Comparison of ENCODE assay signal across 24 cellular contexts in the genomic region with DNA sequence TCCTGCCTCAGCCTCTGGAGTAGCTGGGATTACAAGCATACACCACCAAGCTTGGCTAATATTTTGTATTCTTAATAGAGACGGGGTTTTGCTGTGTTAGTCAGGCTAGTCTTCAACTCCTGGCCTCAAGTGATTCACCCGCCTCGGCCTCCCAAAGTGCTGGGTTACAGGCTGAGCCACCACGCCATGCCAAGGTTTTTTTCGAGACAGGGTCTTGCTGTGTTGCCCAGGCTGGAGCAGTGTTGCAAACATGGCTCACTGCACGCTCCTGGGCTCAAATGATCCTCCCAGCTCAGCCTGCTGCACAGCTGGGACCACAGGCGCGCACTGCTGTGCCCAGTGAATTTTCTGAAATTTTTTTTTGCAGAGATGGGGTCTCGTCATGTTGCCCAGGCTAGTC. TPM values are rescaled to one million over a fixed set of nuclear protein-coding genes. Genes with fewer than 3 reads are reported as not detected.
DNase-seq lines count a peak whose midpoint lies in the region; ATAC-seq, FAIRE-seq and TF ChIP-seq lines count a peak whose summit lies in the region.
"Had no signal": no experiment of that assay in that cellular context is flagged by ENCODE, and none has a peak within 500 bp of the region (broad histone marks: within the 10 kb centered on the region; RNA-seq: fewer than 3 reads in every experiment).

No MANE protein-coding gene starts in this region.

- H3K4me1 ChIP-seq in PC-3 (ENCODE audit: insufficient read depth, low read length) (peaks cover 24% of the 10 kb centered on the region), astrocyte (ENCODE audit: insufficient read depth, low read length) (peaks cover 22% of the 10 kb centered on the region), left ventricle myocardium inferior (peaks cover 35% of the 10 kb centered on the region)
- H3K4me1 ChIP-seq: HAP-1 had no signal

- ATAC-seq in activated naive CD4-positive, alpha-beta T cell treated with anti-CD3 and anti-CD28 coated beads, Interleukin-2, amount 50 U/mL, for 72 hours: no peak
- peak; percentile 5; the same call in 1 of the 2 replicates for ATAC-seq in PC-3

- no peaks in the 10 kb centered on the region for H3K9me2 ChIP-seq in PC-3 (replicated peaks; ENCODE audit: low read length)

- peaks cover 9% of the 10 kb centered on the region for H3K79me2 ChIP-seq in PC-3 (ENCODE audit: low read length)
- H3K79me2 ChIP-seq in astrocyte (ENCODE audit: insufficient read depth, low read length): peaks cover 16% of the 10 kb centered on the region

- H4K20me1 ChIP-seq in PC-3 (ENCODE audit: low read length): no peaks in the 10 kb centered on the region
- no peaks in the 10 kb centered on the region for H4K20me1 ChIP-seq in astrocyte (ENCODE audit: insufficient read depth, low read length)

- no peak for FAIRE-seq in astrocyte (lab: Jason Lieb, UNC)
- FAIRE-seq: G401.6 had no signal

- TF ChIP-seq CTCF in PC-3 (conservative IDR thresholded peaks at IDR 0.05; ENCODE audit: low read depth, low read length) (no peak), astrocyte (IDR thresholded peaks at IDR 0.05; ENCODE audit: insufficient read depth, low read depth, low read length) (no peak), left ventricle myocardium inferior (IDR thresholded peaks at IDR 0.05; ENCODE audit: borderline replicate concordance) (no peak)

- H3K36me3 Mint-ChIP-seq in activated naive CD4-positive, alpha-beta T cell treated with anti-CD3 and anti-CD28 coated beads for 36 hours (ENCODE audit: low read depth): peaks cover 36% of the 10 kb centered on the region
- peaks cover 10 to 16% of the 10 kb centered on the region in 2 donors for H3K36me3 Mint-ChIP-seq in activated naive CD4-positive, alpha-beta T cell treated with anti-CD3 and anti-CD28 coated beads, Interleukin-2, amount 50 U/mL, for 72 hours
- peaks cover 12% of the 10 kb centered on the region for H3K36me3 Mint-ChIP-seq in astrocyte (ENCODE audit: low read depth, unreplicated experiment)
- peaks cover 45% of the 10 kb centered on the region for H3K36me3 Mint-ChIP-seq in T-helper 2 cell treated with Interferon-gamma antibody and Interleukin-4, amounts not matched to agents 5 μg/mL and 100 μg/mL, for 36 hours (ENCODE audit: low read depth)

- peaks cover 10% of the 10 kb centered on the region for H3K36me3 ChIP-seq in PC-3 (ENCODE audit: low read depth, low read length)
- H3K36me3 ChIP-seq in astrocyte (ENCODE audit: insufficient read depth, low read length): peaks cover 17% of the 10 kb centered on the region
- H3K36me3 ChIP-seq in left ventricle myocardium inferior: peaks cover 50% of the 10 kb centered on the region

- CTCF ChIA-PET in activated naive CD4-positive, alpha-beta T cell treated with anti-CD3 and anti-CD28 coated beads for 36 hours (lab: Charles Lee): interaction anchor here (0.7 to 6.6 kb wide), 6 partner anchors 12 to 184 kb away, joined by 3 to 92 read pairs (median 4); no protein-coding TSS in a partner anchor
- CTCF ChIA-PET in PC-3 (lab: Charles Lee): interaction anchor here (0.6 kb wide), 1 partner anchor 13 kb away, joined by 5 read pairs; a partner anchor contains a TSS

- H3K27me3 ChIP-seq in PC-3 (ENCODE audit: low read length) (no peaks in the 10 kb centered on the region), astrocyte (ENCODE audit: insufficient read depth, low read length) (no peaks in the 10 kb centered on the region), left ventricle myocardium inferior (ENCODE audit: low read depth) (no peaks in the 10 kb centered on the region)
- H3K27me3 ChIP-seq: BLaER1 had no signal

- H3K4me1 Mint-ChIP-seq in activated naive CD4-positive, alpha-beta T cell treated with anti-CD3 and anti-CD28 coated beads for 36 hours (ENCODE audit: low read depth): peaks cover 28% of the 10 kb centered on the region
- peaks cover 17% of the 10 kb centered on the region for H3K4me1 Mint-ChIP-seq in astrocyte (ENCODE audit: low read depth, unreplicated experiment)
- H3K4me1 Mint-ChIP-seq in T-helper 2 cell treated with Interferon-gamma antibody and Interleukin-4, amounts not matched to agents 5 μg/mL and 100 μg/mL, for 36 hours (ENCODE audit: low read depth): peaks cover 41% of the 10 kb centered on the region

- H2AFZ ChIP-seq in PC-3 (ENCODE audit: low read length) (no peak overlapping the region), astrocyte (ENCODE audit: low read depth, low read length) (no peak overlapping the region)
- H2AFZ ChIP-seq: PC-9 had no signal

- H3K27ac ChIP-seq in PC-3 (ENCODE audit: low read length) (peak overlapping the region; percentile 49), astrocyte (ENCODE audit: low read depth, low read length) (no peak overlapping the region), left ventricle myocardium inferior (replicated peaks) (no peak overlapping the region)
- H3K27ac ChIP-seq: BLaER1, PC-9 had no signal

- intact Hi-C loops in activated naive CD4-positive, alpha-beta T cell treated with anti-CD3 and anti-CD28 coated beads for 36 hours (cut with micrococcal nuclease): no loop called here
- intact Hi-C loops in PC-3 (cut with micrococcal nuclease) (loop anchor here (5.0 kb wide), 1 partner anchor 176 kb away; a partner anchor contains a TSS), left ventricle myocardium inferior (cut with micrococcal nuclease) (no loop called here)

- H3F3A ChIP-seq in PC-3 (ENCODE audit: low read length, unreplicated experiment): no peaks in the 10 kb centered on the region

- BruUV-seq in PC-3 (replicated peaks; lab: Mats Ljungman, UMichigan): no TSS peak

- H3K4me3 ChIP-seq in PC-3 (ENCODE audit: low read length) (no peak overlapping the region), astrocyte (ENCODE audit: insufficient read depth, low read depth, low read length) (no peak overlapping the region), left ventricle myocardium inferior (no peak overlapping the region)
- H3K4me3 ChIP-seq: BLaER1, HAP-1, PC-9 had no signal

- H3K9ac ChIP-seq in PC-3 (ENCODE audit: low read length): no peak overlapping the region
- no peak overlapping the region for H3K9ac ChIP-seq in astrocyte (ENCODE audit: low read length)
- H3K9ac ChIP-seq: BLaER1 had no signal

- POLR2A ChIA-PET in PC-3 (lab: Charles Lee; ENCODE audit: unreplicated experiment): interaction anchor here (0.5 to 0.6 kb wide), 2 partner anchors 10 to 13 kb away, joined by 3 to 13 read pairs; a partner anchor contains a TSS

- H3K27me3 Mint-ChIP-seq in activated naive CD4-positive, alpha-beta T cell treated with anti-CD3 and anti-CD28 coated beads for 36 hours (ENCODE audit: low read depth): peaks cover 1% of the 10 kb centered on the region
- peaks cover 8% of the 10 kb centered on the region for H3K27me3 Mint-ChIP-seq in astrocyte (ENCODE audit: low read depth, unreplicated experiment)
- H3K27me3 Mint-ChIP-seq in T-helper 2 cell treated with Interferon-gamma antibody and Interleukin-4, amounts not matched to agents 5 μg/mL and 100 μg/mL, for 36 hours (ENCODE audit: low read depth): no peaks in the 10 kb centered on the region
- H3K27me3 Mint-ChIP-seq: CD4-positive, CD25-positive, alpha-beta regulatory T cell had no signal

- no peak for DNase-seq in activated naive CD4-positive, alpha-beta T cell treated with anti-CD3 and anti-CD28 coated beads for 36 hours
- no peak for DNase-seq in activated naive CD4-positive, alpha-beta T cell treated with anti-CD3 and anti-CD28 coated beads, Interleukin-2, amount 50 U/mL, for 72 hours (ENCODE audit: low spot score in 2 of 2)
- DNase-seq in PC-3 (no peak), astrocyte (ENCODE audit: low read depth) (no peak), iris pigment epithelial cell (ENCODE audit: low read depth) (peak; percentile 65), left ventricle myocardium inferior (no peak)
- no peak for DNase-seq in T-helper 2 cell treated with Interferon-gamma antibody and Interleukin-4, amounts not matched to agents 5 μg/mL and 100 μg/mL, for 36 hours (ENCODE audit: low spot score)
- DNase-seq in activated effector memory CD4-positive, alpha-beta T cell treated with Interleukin-2 at 50 U/mL for 16 hours: no peak
- DNase-seq: 8988T; CD4-positive, CD25-positive, alpha-beta regulatory T cell; DMS153; DND-41; GOT3; NCI-H1105 treated with DMSO at 0.1 percent for 48 hours; NCI-H146; NCI-H2029; NCI-H446; NCI-H524 treated with DMSO at 0.1 percent for 48 hours; NCI-H774; PC-9; SHP77 had no signal

- H3K27ac Mint-ChIP-seq in activated naive CD4-positive, alpha-beta T cell treated with anti-CD3 and anti-CD28 coated beads for 36 hours: peak overlapping the region; percentile 32
- no peak overlapping the region for H3K27ac Mint-ChIP-seq in activated naive CD4-positive, alpha-beta T cell treated with anti-CD3 and anti-CD28 coated beads, Interleukin-2, amount 50 U/mL, for 72 hours
- no peak overlapping the region for H3K27ac Mint-ChIP-seq in astrocyte (ENCODE audit: unreplicated experiment)
- H3K27ac Mint-ChIP-seq in T-helper 2 cell treated with Interferon-gamma antibody and Interleukin-4, amounts not matched to agents 5 μg/mL and 100 μg/mL, for 36 hours: no peak overlapping the region

- no peaks in the 10 kb centered on the region for H3K9me3 Mint-ChIP-seq in activated naive CD4-positive, alpha-beta T cell treated with anti-CD3 and anti-CD28 coated beads for 36 hours
- no peaks in the 10 kb centered on the region for H3K9me3 Mint-ChIP-seq in activated naive CD4-positive, alpha-beta T cell treated with anti-CD3 and anti-CD28 coated beads, Interleukin-2, amount 50 U/mL, for 72 hours
- H3K9me3 Mint-ChIP-seq in astrocyte (ENCODE audit: unreplicated experiment): no peaks in the 10 kb centered on the region
- no peaks in the 10 kb centered on the region for H3K9me3 Mint-ChIP-seq in T-helper 2 cell treated with Interferon-gamma antibody and Interleukin-4, amounts not matched to agents 5 μg/mL and 100 μg/mL, for 36 hours
- H3K9me3 Mint-ChIP-seq: CD4-positive, CD25-positive, alpha-beta regulatory T cell had no signal

- H3K9me3 ChIP-seq in PC-3 (ENCODE audit: low read length) (no peaks in the 10 kb centered on the region), astrocyte (ENCODE audit: insufficient read depth, low read depth, low read length) (no peaks in the 10 kb centered on the region), left ventricle myocardium inferior (replicated peaks) (no peaks in the 10 kb centered on the region)
- H3K9me3 ChIP-seq: BLaER1, HAP-1 had no signal

- H3K4me2 ChIP-seq in PC-3 (ENCODE audit: low read length): peak overlapping the region; percentile 29; the same call in 1 of the 2 replicates
- H3K4me2 ChIP-seq in astrocyte (ENCODE audit: low read length): peak overlapping the region; percentile 17
- H3K4me2 ChIP-seq: BLaER1, PC-9 had no signal

- no peak overlapping the region for H3K4me3 Mint-ChIP-seq in activated naive CD4-positive, alpha-beta T cell treated with anti-CD3 and anti-CD28 coated beads for 36 hours
- H3K4me3 Mint-ChIP-seq in astrocyte (ENCODE audit: unreplicated experiment): no peak overlapping the region
- no peak overlapping the region for H3K4me3 Mint-ChIP-seq in T-helper 2 cell treated with Interferon-gamma antibody and Interleukin-4, amounts not matched to agents 5 μg/mL and 100 μg/mL, for 36 hours

RNA-seq across cellular contexts. Expression of a gene that starts 3.3 kb away (rescaled TPM):
- 10 to 100 TPM; 58.3 to 59.3 TPM for total RNA-seq in activated naive CD4-positive, alpha-beta T cell treated with anti-CD3 and anti-CD28 coated beads for 36 hours
- total RNA-seq in activated naive CD4-positive, alpha-beta T cell treated with anti-CD3 and anti-CD28 coated beads, Interleukin-2, amount 50 U/mL, for 72 hours: 100 to 1,000 TPM in 1 of 2 donors, 10 to 100 TPM in 1; 60.8 to 121 TPM
- total RNA-seq in PC-3 (2014; rRNA removed) (1.5 and 1.6 TPM in 2 replicates), astrocyte (7.8 TPM in 2 replicates), left ventricle myocardium inferior (8.8 TPM)

RNA-seq across cellular contexts. Expression of a gene that starts 6.7 kb away (rescaled TPM):
- 100 to 1,000 TPM; 427 to 442 TPM for total RNA-seq in activated naive CD4-positive, alpha-beta T cell treated with anti-CD3 and anti-CD28 coated beads for 36 hours
- total RNA-seq in activated naive CD4-positive, alpha-beta T cell treated with anti-CD3 and anti-CD28 coated beads, Interleukin-2, amount 50 U/mL, for 72 hours: 100 to 1,000 TPM; 326 to 391 TPM
- 365 and 399 TPM in 2 replicates for total RNA-seq in PC-3 (2014; rRNA removed)
- 155 TPM in 2 replicates for total RNA-seq in astrocyte
- total RNA-seq in left ventricle myocardium inferior: 430 TPM

RNA-seq across cellular contexts. Expression of a gene that starts 12.8 kb away (rescaled TPM):
- total RNA-seq in activated naive CD4-positive, alpha-beta T cell treated with anti-CD3 and anti-CD28 coated beads for 36 hours: 10 to 100 TPM; 34.6 to 38.4 TPM
- 10 to 100 TPM; 43.7 to 48.1 TPM for total RNA-seq in activated naive CD4-positive, alpha-beta T cell treated with anti-CD3 and anti-CD28 coated beads, Interleukin-2, amount 50 U/mL, for 72 hours
- 4.5 TPM in 2 replicates for total RNA-seq in PC-3 (2014; rRNA removed)
- 49.4 and 50.1 TPM in 2 replicates for total RNA-seq in astrocyte
- total RNA-seq in left ventricle myocardium inferior: 53.4 TPM
